ENCODE assay signal across 8 cellular contexts in genomic region chr19:6737873-6738725, GRCh38. TPM values are rescaled to one million over a fixed set of nuclear protein-coding genes. Genes with fewer than 3 reads are reported as not detected.
DNase-seq lines count a peak whose midpoint lies in the region; ATAC-seq and TF ChIP-seq lines count a peak whose summit lies in the region.

No MANE protein-coding gene starts in this region.

- H3K4me2 ChIP-seq in OCI-LY7 (ENCODE audit: low read length), result peak overlapping the region; percentile 78

- peak; percentile 1 for DNase-seq in DMS53 treated with DMSO at 0.1 percent for 48 hours (lab: John Stamatoyannopoulos, UW; ENCODE audit: unreplicated experiment)
- peak; percentile 95 for DNase-seq in OCI-LY7 (ENCODE audit: low spot score)
- peak; percentile 67 for DNase-seq in activated T-cell treated with anti-CD3 and anti-CD28 coated beads for 1 hour (ENCODE audit: low read depth)
- peak; percentile 81 to 86 for DNase-seq in erythroblast (lab: John Stamatoyannopoulos, UW)
- DNase-seq in myocyte (ENCODE audit: low read depth), result peak; percentile 80
- DNase-seq in stimulated activated naive CD4-positive, alpha-beta T cell (lab: John Stamatoyannopoulos, UW), result peak; percentile 53 to 77 (median 68)
- no peak for DNase-seq in cerebellum (ENCODE audit: low spot score)

- TF ChIP-seq CTCF in OCI-LY7 (conservative IDR thresholded peaks at IDR 0.05; ENCODE audit: low read length), result peak; percentile 99

- peak overlapping the region; percentile 74 for H3K27ac ChIP-seq in OCI-LY7 (ENCODE audit: low read depth, low read length, poor library complexity, severe bottlenecking)

- no peaks in the 10 kb centered on the region for H3K9me3 ChIP-seq in OCI-LY7 (ENCODE audit: low read length)

- peak overlapping the region; percentile 68 for H2AFZ ChIP-seq in OCI-LY7 (ENCODE audit: low read length)

- no peaks in the 10 kb centered on the region for H4K20me1 ChIP-seq in OCI-LY7 (ENCODE audit: insufficient read depth, low read length)

- ATAC-seq in HG03196 (IDR thresholded peaks at IDR 0.05; ENCODE audit: unreplicated experiment), result peak; percentile 27

- TF ChIP-seq POLR2A in erythroblast (IDR thresholded peaks at IDR 0.05; ENCODE audit: low read length), result peak; percentile 28

- H3K36me3 ChIP-seq in OCI-LY7 (ENCODE audit: insufficient read depth, low read length), result no peaks in the 10 kb centered on the region

- H3K4me1 ChIP-seq in OCI-LY7 (ENCODE audit: insufficient read depth, low read length, poor library complexity, severe bottlenecking), result peaks cover 53% of the 10 kb centered on the region

- H3K4me3 ChIP-seq in OCI-LY7 (ENCODE audit: low read depth, low read length, poor library complexity, severe bottlenecking), result peak overlapping the region; percentile 58

- POLR2A ChIA-PET in OCI-LY7 (lab: Charles Lee), result interaction anchor here (0.7 to 1.8 kb wide), 4 partner anchors 34 to 125 kb away, joined by 3 to 8 read pairs (median 4); partner anchors contain the start of gene VAV1

- H3K9me2 ChIP-seq in OCI-LY7 (ENCODE audit: insufficient read depth, low read length), result no peaks in the 10 kb centered on the region

- CTCF ChIA-PET in OCI-LY7 (lab: Charles Lee; ENCODE audit: unreplicated experiment), result interaction anchor here (0.7 kb wide), 1 partner anchor 125 kb away, joined by 4 read pairs; no protein-coding TSS in a partner anchor

- intact Hi-C loops in OCI-LY7 (cut with micrococcal nuclease; ENCODE audit: unreplicated experiment), result loop anchor here (1.0 to 5.0 kb wide), 10 partner anchors 15 to 365 kb away; partner anchors contain the start of genes ALKBH7 and SH2D3A

- no TSS peak for BruUV-seq in OCI-LY7 (replicated peaks; lab: Mats Ljungman, UMichigan)

- H3K79me2 ChIP-seq in OCI-LY7 (ENCODE audit: insufficient read depth, low read depth, low read length), result peaks cover 13% of the 10 kb centered on the region; the same call in 1 of the 2 replicates

RNA-seq across cellular contexts. Expression of gene GPR108, which starts 0.7 kb away (rescaled TPM):
- 77.5 and 88.3 TPM in 2 replicates for total RNA-seq in OCI-LY7 (2014; rRNA removed; shearing (Covaris generic))
- total RNA-seq in OCI-LY7 (2022) (63.2 and 73.2 TPM in 2 replicates), myocyte (32.0 and 36.8 TPM in 2 replicates), cerebellum (13.0 TPM)
- 53.2 TPM for polyA plus RNA-seq in myocyte (2012)

RNA-seq across cellular contexts. Expression of gene TRIP10, which starts 1.4 kb away (rescaled TPM):
- 16.1 and 22.2 TPM in 2 replicates for total RNA-seq in OCI-LY7 (2014; rRNA removed; shearing (Covaris generic))
- total RNA-seq in OCI-LY7 (2022), result 19.9 TPM in 2 replicates
- total RNA-seq in myocyte, result 29.1 and 43.1 TPM in 2 replicates
- polyA plus RNA-seq in myocyte (2012), result 46.1 TPM
- 3.6 TPM for total RNA-seq in cerebellum

RNA-seq across cellular contexts. Expression of gene C3, which starts 17.6 kb away (rescaled TPM):
- 0.13 and 0.57 TPM in 2 replicates for total RNA-seq in OCI-LY7 (2014; rRNA removed; shearing (Covaris generic))
- total RNA-seq in OCI-LY7 (2022), result 0.74 TPM in 1 of 2 replicates, not detected in the other
- 2.1 and 7.2 TPM in 2 replicates for total RNA-seq in myocyte
- polyA plus RNA-seq in myocyte (2012), result 0.86 TPM
- total RNA-seq in cerebellum, result 20.8 TPM

RNA-seq across cellular contexts. Expression of gene SH2D3A, which starts 29.1 kb away (rescaled TPM):
- total RNA-seq in OCI-LY7 (2014; rRNA removed; shearing (Covaris generic)), result 7.8 and 8.5 TPM in 2 replicates
- total RNA-seq in OCI-LY7 (2022), result 9.8 and 13.3 TPM in 2 replicates
- not detected in 2 replicates for total RNA-seq in myocyte
- polyA plus RNA-seq in myocyte (2012), result 0.53 TPM
- 4.9 TPM for total RNA-seq in cerebellum

RNA-seq across cellular contexts. Expression of gene VAV1, which starts 34.4 kb away (rescaled TPM):
- 76.1 and 90.7 TPM in 2 replicates for total RNA-seq in OCI-LY7 (2014; rRNA removed; shearing (Covaris generic))
- total RNA-seq in OCI-LY7 (2022), result 92.7 and 107 TPM in 2 replicates
- total RNA-seq in myocyte, result not detected in 2 replicates
- polyA plus RNA-seq in myocyte (2012), result not detected
- 1.8 TPM for total RNA-seq in cerebellum
